In genomic region chr16:4556112-4556511, GRCh38 we compare ENCODE assay signal across 21 cellular contexts. TPM values are rescaled to one million over a fixed set of nuclear protein-coding genes. Genes with fewer than 3 reads are reported as not detected.
DNase-seq lines count a peak whose midpoint lies in the region; ATAC-seq, FAIRE-seq and TF ChIP-seq lines count a peak whose summit lies in the region.
"Had no signal": no experiment of that assay in that cellular context is flagged by ENCODE, and none has a peak within 500 bp of the region (broad histone marks: within the 10 kb centered on the region; RNA-seq: fewer than 3 reads in every experiment).

Gene C16orf96 (plus strand): TSS chr16:4556340. CDS start chr16:4556490, 150 bp downstream.

- ATAC-seq in K562 = no peak
- ATAC-seq in heart right ventricle = no peak
- ATAC-seq: naive thymus-derived CD4-positive, alpha-beta T cell had no signal

- TF ChIP-seq POLR2A in K562 (conservative IDR thresholded peaks at IDR 0.05) = no peak

- no peak for TF ChIP-seq CTCF in HEK293 (tag by site-specific recombination; IDR thresholded peaks at IDR 0.05)
- no peak for TF ChIP-seq CTCF in K562 (IDR thresholded peaks at IDR 0.05 in 2 of 3, conservative IDR thresholded peaks at IDR 0.05 in 1 of 3; ENCODE audit: insufficient read depth in 2 of 3, low read depth in 1 of 3, low read length in 3 of 3)
- no peak for TF ChIP-seq CTCF in heart right ventricle (IDR thresholded peaks at IDR 0.05)
- no peak for TF ChIP-seq CTCF in GM13976 (IDR thresholded peaks at IDR 0.05; ENCODE audit: borderline replicate concordance, control extremely low read depth, extremely low read depth, insufficient read depth, missing control alignments)

- no peak within 1 kb of the TSS for H3K56ac ChIP-seq in mesendoderm (ENCODE audit: low read length)

- no peak for TF ChIP-seq RAD21 in K562 (CRISPR knock-in tag; conservative IDR thresholded peaks at IDR 0.05 in 1 of 2, IDR thresholded peaks at IDR 0.05 in 1 of 2)

- H3K9me3 ChIP-seq in BLaER1 treated with 17β-estradiol and CSF1 and Interleukin-3, amounts not matched to agents 10 nM and 100 nM (replicated peaks in 1 of 11) = no peaks in the 10 kb centered on the region
- H3K9me3 ChIP-seq in HEK293 (ENCODE audit: control insufficient read depth, insufficient read depth, low read depth, low read length) (no peaks in the 10 kb centered on the region), K562 (replicated peaks; ENCODE audit: control insufficient read depth, insufficient read depth, low read depth, low read length) (no peaks in the 10 kb centered on the region; the same call in 1 of the 2 replicates), heart right ventricle (no peaks in the 10 kb centered on the region)
- H3K9me3 ChIP-seq: adrenal gland, BE2C, heart left ventricle had no signal

- H3K79me2 ChIP-seq in K562 (ENCODE audit: control insufficient read depth, insufficient read depth, low read length) (no peaks in the 10 kb centered on the region), mesendoderm (ENCODE audit: control insufficient read depth, insufficient read depth, low read length) (no peaks in the 10 kb centered on the region)

- H3K9ac ChIP-seq in BLaER1 treated with 17β-estradiol and CSF1 and Interleukin-3, amounts not matched to agents 10 nM and 100 nM = peak within 1 kb of the TSS in 2 of 11 experiments; percentile 24 to 29; a peak in 4 of 22 replicates
- peak within 1 kb of the TSS in 1 of 2 experiments; percentile 35; a peak in 1 of 4 replicates for H3K9ac ChIP-seq in K562 (ENCODE audit: insufficient read depth in 1 of 2, low read depth in 2 of 2, low read length in 2 of 2)
- H3K9ac ChIP-seq in mesendoderm (ENCODE audit: low read length) = no peak within 1 kb of the TSS

- H3K27ac ChIP-seq in BLaER1 treated with 17β-estradiol and CSF1 and Interleukin-3, amounts not matched to agents 10 nM and 100 nM = peak within 1 kb of the TSS in 5 of 11 experiments; percentile 2 to 66 (median 59); a peak in 6 of 22 replicates
- H3K27ac ChIP-seq in HEK293 (ENCODE audit: extremely low read depth, low read depth, low read length) (no peak within 1 kb of the TSS), K562 (ENCODE audit: extremely low read depth, low read depth, low read length) (no peak within 1 kb of the TSS), mesendoderm (ENCODE audit: low read depth, low read length) (no peak within 1 kb of the TSS), heart right ventricle (no peak within 1 kb of the TSS)
- H3K27ac ChIP-seq: adrenal gland, heart left ventricle, skin epidermis had no signal

- H4K20me1 ChIP-seq in BLaER1 treated with 17β-estradiol and CSF1 and Interleukin-3, amounts not matched to agents 10 nM and 100 nM = no peaks in the 10 kb centered on the region
- no peaks in the 10 kb centered on the region for H4K20me1 ChIP-seq in K562 (replicated peaks; ENCODE audit: control insufficient read depth, insufficient read depth, low read length)

- POLR2A ChIA-PET in HEK293 (lab: Yijun Ruan, JAX) = interaction anchor here (0.7 to 1.0 kb wide), 2 partner anchors 13 to 25 kb away, joined by 4 to 11 read pairs; no protein-coding TSS in a partner anchor
- POLR2A ChIA-PET in K562 (lab: Yijun Ruan, JAX) = interaction anchor here (0.6 kb wide), 2 partner anchors 775 to 1377 kb away, joined by 3 to 5 read pairs; no protein-coding TSS in a partner anchor

- no peak within 1 kb of the TSS for H2AFZ ChIP-seq in K562 (ENCODE audit: low read depth, low read length)

- no peak within 1 kb of the TSS for H2BK120ac ChIP-seq in mesendoderm (ENCODE audit: low read depth, low read length)

- H3K4me1 ChIP-seq in BLaER1 treated with 17β-estradiol and CSF1 and Interleukin-3, amounts not matched to agents 10 nM and 100 nM = peaks cover 5 to 45% (median 35%) of the 10 kb centered on the region in 10 experiments; a peak in 18 of 20 replicates
- H3K4me1 ChIP-seq in HEK293 (ENCODE audit: control insufficient read depth, insufficient read depth, low read length) (no peaks in the 10 kb centered on the region), K562 (replicated peaks in 1 of 2; ENCODE audit: control insufficient read depth in 2 of 2, insufficient read depth in 2 of 2, low read length in 2 of 2) (peaks cover 0 to 10% of the 10 kb centered on the region in 2 experiments; a peak in 3 of 5 replicates), mesendoderm (ENCODE audit: control insufficient read depth, low read depth, low read length) (no peaks in the 10 kb centered on the region), heart right ventricle (no peaks in the 10 kb centered on the region)
- H3K4me1 ChIP-seq: adrenal gland, BE2C, heart left ventricle had no signal

- in situ Hi-C loops in K562 (cut with MboI) = no loop called here
- in situ Hi-C loops in GM13976 (cut with MboI; ENCODE audit: low sequenced_read_pairs, unreplicated experiment) = no loop called here

- H3K36me3 ChIP-seq in BLaER1 treated with 17β-estradiol and CSF1 and Interleukin-3, amounts not matched to agents 10 nM and 100 nM = no peaks in the 10 kb centered on the region
- H3K36me3 ChIP-seq in HEK293 (ENCODE audit: control insufficient read depth in 2 of 2, insufficient read depth in 1 of 2, low read length in 2 of 2) (no peaks in the 10 kb centered on the region), K562 (ENCODE audit: control insufficient read depth, insufficient read depth, low read length) (no peaks in the 10 kb centered on the region), mesendoderm (ENCODE audit: control insufficient read depth, insufficient read depth, low read length) (no peaks in the 10 kb centered on the region), heart right ventricle (no peaks in the 10 kb centered on the region)
- H3K36me3 ChIP-seq: adrenal gland, BE2C, heart left ventricle had no signal

- no peak within 1 kb of the TSS for H4K5ac ChIP-seq in mesendoderm (ENCODE audit: low read length)

- 0 out of 22 replicates have a peak, but pooled peaks cover 0 to 4% (median 0%) of the 10 kb centered on the region in 11 experiments for H3K27me3 ChIP-seq in BLaER1 treated with 17β-estradiol and CSF1 and Interleukin-3, amounts not matched to agents 10 nM and 100 nM
- H3K27me3 ChIP-seq in K562 (ENCODE audit: control insufficient read depth in 2 of 2, insufficient read depth in 2 of 2, low read length in 2 of 2) (peaks cover 29 to 50% of the 10 kb centered on the region in 2 experiments), mesendoderm (ENCODE audit: insufficient read depth, low read length, poor library complexity) (no peaks in the 10 kb centered on the region), heart right ventricle (no peaks in the 10 kb centered on the region)
- H3K27me3 ChIP-seq: adrenal gland, BE2C, heart left ventricle had no signal

- peak within 1 kb of the TSS in 9 of 11 experiments; percentile 46 to 86 (median 81); a peak in 18 of 22 replicates for H3K4me2 ChIP-seq in BLaER1 treated with 17β-estradiol and CSF1 and Interleukin-3, amounts not matched to agents 10 nM and 100 nM
- H3K4me2 ChIP-seq in K562 (ENCODE audit: insufficient read depth, low read length) (no peak within 1 kb of the TSS), mesendoderm (ENCODE audit: low read length) (no peak within 1 kb of the TSS)

- peaks cover 2% of the 10 kb centered on the region for H3K9me1 ChIP-seq in K562 (ENCODE audit: control insufficient read depth, insufficient read depth, low read length)

- no peak for FAIRE-seq in K562 (lab: Jason Lieb, UNC)
- FAIRE-seq: islet of Langerhans had no signal

- CTCF ChIA-PET in HEK293 (lab: Yijun Ruan, JAX) (interaction anchor here (0.5 to 2.0 kb wide), 4 partner anchors 29 to 56 kb away, joined by 3 to 6 read pairs (median 4); no protein-coding TSS in a partner anchor), K562 (lab: Yijun Ruan, JAX; ENCODE audit: low intra/inter-chr PET ratio) (no interaction called here)

- peak within 1 kb of the TSS in 1 of 10 experiments; percentile 21; a peak in 1 of 20 replicates for H3K4me3 ChIP-seq in BLaER1 treated with 17β-estradiol and CSF1 and Interleukin-3, amounts not matched to agents 10 nM and 100 nM
- H3K4me3 ChIP-seq in HEK293 (ENCODE audit: low read depth, low read length) (no peak within 1 kb of the TSS), K562 (no peak within 1 kb of the TSS), mesendoderm (ENCODE audit: low read length) (no peak within 1 kb of the TSS), heart right ventricle (no peak within 1 kb of the TSS)
- H3K4me3 ChIP-seq: adrenal gland, heart left ventricle, skin epidermis had no signal

- no peak within 1 kb of the TSS for H4K8ac ChIP-seq in mesendoderm (ENCODE audit: low read depth, low read length)

- no peaks in the 10 kb centered on the region for H3K79me1 ChIP-seq in mesendoderm (ENCODE audit: low read length)

- no peak within 1 kb of the TSS for H3K4ac ChIP-seq in mesendoderm (ENCODE audit: low read depth, low read length)

- no peak within 1 kb of the TSS for H2BK5ac ChIP-seq in mesendoderm (ENCODE audit: low read length)

- BruUV-seq in K562 (replicated peaks; lab: Mats Ljungman, UMichigan) = no TSS peak

- no peak within 1 kb of the TSS for H3K23ac ChIP-seq in mesendoderm (ENCODE audit: low read length)

- WGBS in K562 (ENCODE audit: insufficient coverage, low coverage, missing lambda C conversion rate) = 11% methylated on average over 4 of the region's 4 CpGs
- WGBS in mesendoderm (ENCODE audit: extremely low coverage, insufficient coverage, low lambda C conversion rate) = no CpG with 5 or more reads among the region's 4 CpGs
- 84 to 91% methylated on average over 4 of the region's 4 CpGs for WGBS in heart right ventricle, 2 donors

- no peak for DNase-seq in K562 (ENCODE audit: extremely low read depth in 1 of 4, low spot score in 3 of 4)
- DNase-seq in mesendoderm = peak; percentile 45
- DNase-seq in heart right ventricle = no peak
- no peak for DNase-seq in globus pallidus (ENCODE audit: low spot score)
- DNase-seq in NCI-H446 (lab: John Stamatoyannopoulos, UW) = no peak
- DNase-seq in GM13976 (ENCODE audit: low spot score) = no peak
- DNase-seq: activated CD4-positive, CD25-positive, alpha-beta regulatory T cell; BE2C; effector CD8-positive, alpha-beta T cell; heart left ventricle; naive thymus-derived CD4-positive, alpha-beta T cell; NCI-H1048; NCI-H2081 treated with DMSO at 0.1 percent for 48 hours; NCI-H748 treated with DMSO at 0.1 percent for 48 hours; stimulated activated CD4-positive, alpha-beta T cell treated with anti-CD3 and anti-CD28 coated beads, Interleukin-4, amount 100 ng/mL, for 1 hour had no signal

- no peak for TF ChIP-seq EP300 in K562 (IDR thresholded peaks at IDR 0.05; ENCODE audit: low read length)

- no peak within 1 kb of the TSS for H3K18ac ChIP-seq in mesendoderm (ENCODE audit: low read length)

- H2BK15ac ChIP-seq in mesendoderm (replicated peaks; ENCODE audit: low read depth) = no peak within 1 kb of the TSS

- intact Hi-C loops in K562 (cut with micrococcal nuclease) (no loop called here), heart right ventricle (cut with DNase I) (loop anchor here in 1 of 10 donors (5.0 kb wide), 1 partner anchor 579 kb away; no protein-coding TSS in a partner anchor)

- no peak within 1 kb of the TSS for H2AK5ac ChIP-seq in mesendoderm (ENCODE audit: low read length)

RNA-seq across cellular contexts. Expression of gene C16orf96, which starts in this region (rescaled TPM):
- total RNA-seq in K562 (2011; cell fraction: chromatin; rRNA removed; ENCODE audit: low replicate concordance) = not detected in 2 replicates
- total RNA-seq in K562 (2011; cell fraction: nucleolus; rRNA removed) = not detected in 2 replicates
- total RNA-seq in K562 (2011; cell fraction: nucleoplasm; rRNA removed) = not detected in 2 replicates
- total RNA-seq in K562 (2014; rRNA removed) = not detected in 2 replicates
- not detected in 2 replicates for total RNA-seq in K562 (2014; rRNA removed; fragmentation: Illumina TruSeq; extraction: Trizol)
- not detected in 2 replicates for total RNA-seq in K562 (2015; rRNA removed; fragmentation: Illumina TruSeq; extraction: Trizol)
- not detected in 2 replicates for total RNA-seq in K562 (2021)
- polyA plus RNA-seq in K562 (2011; rRNA removed) = not detected in 2 replicates
- not detected in 2 replicates for polyA plus RNA-seq in K562 (2011; cell fraction: cytosol; rRNA removed)
- not detected in 2 replicates for polyA plus RNA-seq in K562 (2011; cell fraction: nucleus; rRNA removed)
- not detected in 2 replicates for polyA plus RNA-seq in K562 (2012)
- not detected in 2 replicates for polyA plus RNA-seq in K562 (2014; fragmentation: Illumina TruSeq; extraction: Trizol)
- not detected for polyA plus RNA-seq in K562 (2014; fragmentation: Nextera tagmentation; extraction: Ambion mirVana)
- polyA plus RNA-seq in K562 (2014; rRNA removed) = not detected in 2 replicates
- not detected in 2 replicates for polyA minus RNA-seq in K562 (2011; rRNA and poly(A)+ RNA removed)
- not detected in 2 replicates for polyA minus RNA-seq in K562 (2011; cell fraction: cytosol; rRNA and poly(A)+ RNA removed)
- not detected in 2 replicates for polyA minus RNA-seq in K562 (2011; cell fraction: nucleus; rRNA and poly(A)+ RNA removed)
- 0.20 TPM for polyA plus RNA-seq in mesendoderm (2013, experiment 1 of 2)
- 0.27 TPM for polyA plus RNA-seq in mesendoderm (2013, experiment 2 of 2)
- under 1 TPM; 0.06 to 0.21 (median 0.09) TPM for total RNA-seq in heart right ventricle
- under 1 TPM in 1 of 2 donors, not detected in 1; 0.01 TPM for polyA plus RNA-seq in heart right ventricle
- total RNA-seq: activated T-helper 1 cell treated with anti-CD3 and anti-CD28 coated beads, Interleukin-12 subunit alpha, Interleukin-12 subunit beta, Interleukin-2, Interleukin-4 antibody, amounts not matched to agents 30 ng/mL and 10 ng/mL and 1 ng/mL, durations not matched to agents 14 hours and 24 hours and 36 hours had no signal
- polyA plus RNA-seq: naive thymus-derived CD4-positive, alpha-beta T cell had no signal

Comparison
In these comparisons a context has a peak if more than half of its experiments do, and no peak if none do; other contexts are left out.
1. H3K4me2 ChIP-seq: peak in BLaER1 treated with 17β-estradiol and CSF1 and Interleukin-3, amounts not matched to agents 10 nM and 100 nM (9 of 11); none in K562 (single experiment) and mesendoderm (single experiment).